8 cellular contexts compared by ENCODE assay signal in the genomic region with DNA sequence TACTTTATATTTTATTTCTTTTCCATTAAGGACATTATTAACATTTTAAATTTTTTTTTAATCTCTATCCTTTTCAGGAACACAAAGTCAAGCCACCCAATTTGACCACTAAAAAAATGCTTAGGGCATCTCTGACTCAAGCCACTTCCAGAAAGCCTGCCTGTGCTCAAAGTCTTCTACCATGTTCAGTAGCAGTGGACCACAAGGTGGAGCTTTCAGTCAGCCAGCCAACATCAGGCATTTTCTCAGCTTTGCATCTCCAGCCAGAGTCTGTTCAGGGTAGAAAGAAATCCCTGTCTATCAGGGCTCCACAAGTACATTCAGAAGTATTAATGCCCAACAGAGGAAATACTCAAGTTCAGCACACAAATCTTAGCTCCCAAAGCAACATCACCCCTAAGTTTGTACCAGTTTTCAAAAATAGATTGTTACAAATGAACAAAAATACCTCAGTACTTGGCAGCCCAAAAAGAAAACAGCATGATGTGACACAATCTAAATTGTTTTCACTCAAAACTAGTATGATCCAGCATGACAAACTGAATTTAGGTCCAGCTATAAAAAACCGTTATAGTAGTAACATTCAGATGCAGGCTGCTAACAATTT. TPM values are rescaled to one million over a fixed set of nuclear protein-coding genes. Genes with fewer than 3 reads are reported as not detected.
A peak's percentile ranks its signal among the peaks of the same experiment; 100 is the strongest.
DNase-seq lines count a peak whose midpoint lies in the region; ATAC-seq, FAIRE-seq and TF ChIP-seq lines count a peak whose summit lies in the region.

No MANE protein-coding gene starts in this region.

- intact Hi-C loops in left cardiac atrium (cut with DNase I), result loop anchor here (1.0 to 10.0 kb wide), 4 partner anchors 123 to 202 kb away; no protein-coding TSS in a partner anchor

- no peak for FAIRE-seq in GM19239 (lab: Jason Lieb, UNC)

- H3K4me3 ChIP-seq in retinal pigment epithelial cell (ENCODE audit: low read length), result no peak overlapping the region

- peak; percentile 87 for TF ChIP-seq CTCF in retinal pigment epithelial cell (conservative IDR thresholded peaks at IDR 0.05; ENCODE audit: low read depth, low read length)

- DNase-seq in D341Med (ENCODE audit: low spot score) (peak; percentile 64), LHCN-M2 (ENCODE audit: low read depth) (peak; percentile 64), SHP77 (lab: John Stamatoyannopoulos, UW) (peak; percentile 56 to 77), amniotic stem cell (lab: John Stamatoyannopoulos, UW) (peak; percentile 53), left cardiac atrium (peak; percentile 62), retinal pigment epithelial cell (ENCODE audit: low read depth) (peak; percentile 35), GM19239 (ENCODE audit: insufficient read length, low spot score) (no peak)

- ATAC-seq in GM21360 (IDR thresholded peaks at IDR 0.05; ENCODE audit: unreplicated experiment) (peak; percentile 76), left cardiac atrium (peak; percentile 91 to 93)

RNA-seq across cellular contexts. Expression of a gene that starts 37.6 kb away (rescaled TPM):
- total RNA-seq in LHCN-M2 (2014; rRNA removed) (not detected in 2 replicates), left cardiac atrium (not detected)
- not detected for polyA plus RNA-seq in LHCN-M2 (2012)
